Comparison of ENCODE assay signal across 8 cellular contexts in genomic region chr14:58298880-58299664, GRCh38. TPM values are rescaled to one million over a fixed set of nuclear protein-coding genes. Genes with fewer than 3 reads are reported as not detected.
DNase-seq lines count a peak whose midpoint lies in the region; ATAC-seq and TF ChIP-seq lines count a peak whose summit lies in the region.

No MANE protein-coding gene starts in this region.

- peak overlapping the region; percentile 52; the same call in 1 of the 2 replicates for H2AFZ ChIP-seq in Karpas-422 (ENCODE audit: low read length)

- H3K36me3 ChIP-seq in A673 (ENCODE audit: insufficient read depth, low read length, poor library complexity, severe bottlenecking) (peaks cover 23% of the 10 kb centered on the region), Karpas-422 (ENCODE audit: insufficient read depth, low read length) (peaks cover 45% of the 10 kb centered on the region), mucosa of rectum (ENCODE audit: control insufficient read depth in 2 of 2, insufficient read depth in 2 of 2, low read length in 2 of 2) (peaks cover 16 to 26% of the 10 kb centered on the region in 2 donors), stomach (peaks cover 12 to 43% (median 40%) of the 10 kb centered on the region in 4 donors)

- TF ChIP-seq CTCF in A673 (conservative IDR thresholded peaks at IDR 0.05; ENCODE audit: low read depth, low read length) (no peak), stomach (IDR thresholded peaks at IDR 0.05) (no peak)

- no peak for TF ChIP-seq EP300 in stomach (IDR thresholded peaks at IDR 0.05)

- TF ChIP-seq POLR2A in erythroblast (IDR thresholded peaks at IDR 0.05; ENCODE audit: low read length) (no peak), stomach (IDR thresholded peaks at IDR 0.05) (no peak)

- peaks cover 86% of the 10 kb centered on the region for H3K79me2 ChIP-seq in Karpas-422 (ENCODE audit: low read length)

- intact Hi-C loops in A673 (cut with micrococcal nuclease; ENCODE audit: unreplicated experiment) (loop anchor here (1.0 to 2.0 kb wide), 2 partner anchors 32 to 128 kb away; partner anchors contain the start of genes KIAA0586 and TIMM9), stomach (cut with DNase I; ENCODE audit: low total_unique reads) (loop anchor here (10.0 kb wide), 1 partner anchor 64 kb away; no protein-coding TSS in a partner anchor)

- H3K27ac ChIP-seq in A673 (ENCODE audit: low read depth, low read length, poor library complexity, severe bottlenecking) (peak overlapping the region; percentile 73), Karpas-422 (ENCODE audit: low read length) (peak overlapping the region; percentile 65), mucosa of rectum (ENCODE audit: low read depth in 2 of 2, low read length in 2 of 2) (peak overlapping the region; percentile 93 to 97), stomach (peak overlapping the region; percentile 91 to 98 (median 93))

- H4K20me1 ChIP-seq in Karpas-422 (ENCODE audit: insufficient read depth, low read depth, low read length) = peaks cover 32% of the 10 kb centered on the region

- H3K9me3 ChIP-seq in A673 (ENCODE audit: low read depth, low read length, poor library complexity, severe bottlenecking) (no peaks in the 10 kb centered on the region), Karpas-422 (ENCODE audit: low read length) (no peaks in the 10 kb centered on the region), mucosa of rectum (ENCODE audit: control insufficient read depth in 2 of 2, low read length in 2 of 2) (no peaks in the 10 kb centered on the region), stomach (no peaks in the 10 kb centered on the region)

- ATAC-seq in GM18907 (IDR thresholded peaks at IDR 0.05; ENCODE audit: unreplicated experiment) = peak; percentile 15

- H3K4me3 ChIP-seq in A673 (ENCODE audit: low read depth, low read length, poor library complexity, severe bottlenecking) = peak overlapping the region; percentile 77
- H3K4me3 ChIP-seq in Karpas-422 (ENCODE audit: low read length) = peak overlapping the region; percentile 81
- peak overlapping the region; percentile 99 to 100 for H3K4me3 ChIP-seq in mucosa of rectum (ENCODE audit: low read length in 2 of 2)
- H3K4me3 ChIP-seq in stomach = peak overlapping the region; percentile 77 to 97 (median 94)

- peak overlapping the region; percentile 86 for H3K4me2 ChIP-seq in Karpas-422 (ENCODE audit: low read depth, low read length, poor library complexity, severe bottlenecking)

- WGBS in stomach, 5 donors = 0% methylated on average over 7 to 82 of the region's 84 CpGs

- no peaks in the 10 kb centered on the region for H3K27me3 ChIP-seq in A673 (replicated peaks; ENCODE audit: insufficient read depth, low read depth, low read length, poor library complexity)
- H3K27me3 ChIP-seq in Karpas-422 (ENCODE audit: low read length) = no peaks in the 10 kb centered on the region
- H3K27me3 ChIP-seq in mucosa of rectum (ENCODE audit: control insufficient read depth in 2 of 2, insufficient read depth in 2 of 2, low read length in 2 of 2) = no peaks in the 10 kb centered on the region
- H3K27me3 ChIP-seq in stomach = no peaks in the 10 kb centered on the region

- H3K4me1 ChIP-seq in A673 (ENCODE audit: insufficient read depth, low read length, poor library complexity, severe bottlenecking) = peaks cover 7% of the 10 kb centered on the region
- peaks cover 25% of the 10 kb centered on the region for H3K4me1 ChIP-seq in Karpas-422 (ENCODE audit: low read length)
- H3K4me1 ChIP-seq in mucosa of rectum (ENCODE audit: control insufficient read depth in 2 of 2, insufficient read depth in 2 of 2, low read length in 2 of 2) = peaks cover 6 to 10% of the 10 kb centered on the region in 2 donors
- H3K4me1 ChIP-seq in stomach = peaks cover 21 to 64% (median 37%) of the 10 kb centered on the region in 4 donors

- CTCF ChIA-PET in A673 (lab: Charles Lee) = no interaction called here

- no TSS peak for BruUV-seq in A673 (replicated peaks; lab: Mats Ljungman, UMichigan)

- DNase-seq in A673 (ENCODE audit: low spot score) (peak; percentile 23), Karpas-422 (peak; percentile 85), activated T-cell treated with anti-CD3 and anti-CD28 coated beads for 24 hours (ENCODE audit: low read depth) (peak; percentile 35), erythroblast (lab: John Stamatoyannopoulos, UW) (peak; percentile 68 to 76), stomach (peak; percentile 30), foreskin melanocyte (no peak)

- POLR2A ChIA-PET in A673 (lab: Charles Lee; ENCODE audit: low non-redundant PET) = interaction anchor here (0.7 kb wide), 1 partner anchor 1636 kb away, joined by 3 read pairs; no protein-coding TSS in a partner anchor

- H3K9ac ChIP-seq in Karpas-422 (ENCODE audit: low read length) (peak overlapping the region; percentile 82), mucosa of rectum (ENCODE audit: low read depth in 1 of 2, low read length in 2 of 2) (peak overlapping the region; percentile 93 to 98)

- no peaks in the 10 kb centered on the region for H3K9me2 ChIP-seq in Karpas-422 (replicated peaks; ENCODE audit: insufficient read depth, low read length)

RNA-seq across cellular contexts. Expression of gene ARID4A, which starts 0.7 kb away (rescaled TPM):
- total RNA-seq in A673 (2021) (24.1 and 24.9 TPM in 2 replicates), stomach (10 to 100 TPM; 13.4 to 58.8 (median 15.8) TPM)
- total RNA-seq in Karpas-422 (2014; rRNA removed; shearing (Covaris generic); ENCODE audit: low replicate concordance) = 36.3 and 37.9 TPM in 2 replicates
- polyA plus RNA-seq in stomach = 1 to 10 TPM; 3.5 to 6.9 (median 4.2) TPM

RNA-seq across cellular contexts. Expression of gene PSMA3, which starts 54.4 kb away (rescaled TPM):
- total RNA-seq in A673 (2021) = 355 and 375 TPM in 2 replicates
- total RNA-seq in Karpas-422 (2014; rRNA removed; shearing (Covaris generic); ENCODE audit: low replicate concordance) = 121 and 169 TPM in 2 replicates
- 100 to 1,000 TPM in 1 of 5 donors, 10 to 100 TPM in 4; 49.6 to 104 (median 86.9) TPM for total RNA-seq in stomach
- polyA plus RNA-seq in stomach = 100 to 1,000 TPM; 142 to 158 (median 156) TPM
